Comparison of ENCODE assay signal across 17 cellular contexts in the genomic region with DNA sequence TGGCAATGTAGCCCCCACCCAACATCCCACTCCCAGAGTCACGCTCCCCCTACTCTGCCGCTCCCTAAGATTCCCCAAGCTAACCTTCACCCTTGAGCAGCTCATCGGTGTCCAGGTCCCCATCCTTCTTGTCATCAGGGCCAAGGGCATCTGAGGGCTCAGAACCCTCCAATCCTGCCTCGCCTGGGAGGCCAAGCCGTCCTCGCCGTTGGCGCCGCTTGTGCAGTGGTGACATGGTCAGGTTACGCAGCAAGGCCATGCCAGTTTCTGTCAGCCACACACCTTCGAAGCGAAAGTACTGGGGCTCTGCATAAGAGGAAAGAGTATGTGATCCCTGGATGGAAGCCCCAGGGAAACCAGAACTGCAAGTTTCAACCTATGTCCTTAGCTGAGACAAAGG. TPM values are rescaled to one million over a fixed set of nuclear protein-coding genes. Genes with fewer than 3 reads are reported as not detected.
DNase-seq lines count a peak whose midpoint lies in the region; ATAC-seq and TF ChIP-seq lines count a peak whose summit lies in the region.
"Had no signal": no experiment of that assay in that cellular context is flagged by ENCODE, and none has a peak within 500 bp of the region (broad histone marks: within the 10 kb centered on the region; RNA-seq: fewer than 3 reads in every experiment).

No MANE protein-coding gene starts in this region.

- H3K27me3 ChIP-seq in RWPE2 (ENCODE audit: insufficient read depth, poor library complexity, severe bottlenecking) (no peaks in the 10 kb centered on the region), osteoblast (ENCODE audit: insufficient read depth, low read length) (no peaks in the 10 kb centered on the region)

- DNase-seq in activated T-cell treated with anti-CD3 and anti-CD28 coated beads, Interleukin-2, amount 50 U/mL, for 72 hours, result no peak
- DNase-seq in activated T-cell treated with anti-CD3 and anti-CD28 coated beads, Interleukin-2, amount 50 U/mL, for 48 hours, result no peak
- DNase-seq in RWPE2 (ENCODE audit: low spot score), result peak; percentile 36
- peak; percentile 48 for DNase-seq in osteoblast (ENCODE audit: insufficient read length, low spot score, missing footprints)
- DNase-seq in activated CD4-positive, alpha-beta T cell treated with anti-CD3 and anti-CD28 coated beads for 48 hours, result no peak
- DNase-seq: DMS79 treated with DMSO at 0.1 percent for 48 hours; NCI-H1092 treated with DMSO at 0.1 percent for 48 hours; NCI-H1694; NCI-H69; NK-92 treated with Interleukin-12 subunit alpha and Interleukin-12 subunit beta, amount 100 ng/mL, for 24 hours; OCI-M1; RPMI8226 had no signal

- peak overlapping the region; percentile 19 for H3K27ac Mint-ChIP-seq in activated T-cell treated with anti-CD3 and anti-CD28 coated beads, Interleukin-2, amount 50 U/mL, for 72 hours

- H3K36me3 ChIP-seq in RWPE2 (ENCODE audit: low read depth), result peaks cover 96% of the 10 kb centered on the region
- H3K36me3 ChIP-seq in osteoblast (ENCODE audit: insufficient read depth, low read length), result peaks cover 89% of the 10 kb centered on the region

- H4K20me1 ChIP-seq in osteoblast (ENCODE audit: insufficient read depth, low read length), result peaks cover 44% of the 10 kb centered on the region

- TF ChIP-seq CTCF in RWPE2 (IDR thresholded peaks at IDR 0.05; ENCODE audit: poor library complexity, severe bottlenecking) (no peak), osteoblast (IDR thresholded peaks at IDR 0.05; ENCODE audit: extremely low read depth, low read depth, low read length) (no peak)

- H3K4me3 ChIP-seq in RWPE2 (ENCODE audit: severe bottlenecking) (no peak overlapping the region), osteoblast (ENCODE audit: insufficient read depth, low read length) (no peak overlapping the region)
- H3K4me3 ChIP-seq: A549 had no signal

- no peak overlapping the region for H3K4me3 Mint-ChIP-seq in activated T-cell treated with anti-CD3 and anti-CD28 coated beads, Interleukin-2, amount 50 U/mL, for 72 hours
- H3K4me3 Mint-ChIP-seq: CD14-positive monocyte had no signal

- H3K4me2 ChIP-seq in osteoblast (ENCODE audit: insufficient read depth, low read length), result no peak overlapping the region
- H3K4me2 ChIP-seq: A549, KMS-11 had no signal

- H3K9me3 ChIP-seq in RWPE2 (ENCODE audit: severe bottlenecking), result no peaks in the 10 kb centered on the region
- no peaks in the 10 kb centered on the region for H3K9me3 ChIP-seq in osteoblast (ENCODE audit: low read depth, low read length)
- H3K9me3 ChIP-seq: A549 had no signal

- H3K79me2 ChIP-seq in osteoblast (ENCODE audit: insufficient read depth, low read length), result peaks cover 22% of the 10 kb centered on the region

- H3K36me3 Mint-ChIP-seq in activated T-cell treated with anti-CD3 and anti-CD28 coated beads, Interleukin-2, amount 50 U/mL, for 72 hours (ENCODE audit: insufficient read depth in 2 of 2), result peaks cover 18 to 19% of the 10 kb centered on the region in 2 donors

- H3K4me1 Mint-ChIP-seq in activated T-cell treated with anti-CD3 and anti-CD28 coated beads, Interleukin-2, amount 50 U/mL, for 72 hours (ENCODE audit: low read depth), result no peaks in the 10 kb centered on the region
- H3K4me1 Mint-ChIP-seq: CD14-positive monocyte had no signal

- ATAC-seq in activated T-cell treated with anti-CD3 and anti-CD28 coated beads, Interleukin-2, amount 50 U/mL, for 72 hours (replicated peaks in 1 of 2), result no peak
- no peak for ATAC-seq in RWPE2 (ENCODE audit: low read depth)
- no peak for ATAC-seq in HG03521 (IDR thresholded peaks at IDR 0.05; ENCODE audit: unreplicated experiment)

- H3K27ac ChIP-seq in RWPE2 (ENCODE audit: poor library complexity, severe bottlenecking), result no peak overlapping the region
- H3K27ac ChIP-seq in osteoblast (ENCODE audit: low read depth, low read length), result no peak overlapping the region
- H3K27ac ChIP-seq: A549, KMS-11 had no signal

- H3K27me3 Mint-ChIP-seq in activated T-cell treated with anti-CD3 and anti-CD28 coated beads, Interleukin-2, amount 50 U/mL, for 72 hours (ENCODE audit: low read depth), result no peaks in the 10 kb centered on the region

- H2AFZ ChIP-seq in osteoblast (ENCODE audit: low read length), result no peak overlapping the region

- H3K9me3 Mint-ChIP-seq in activated T-cell treated with anti-CD3 and anti-CD28 coated beads, Interleukin-2, amount 50 U/mL, for 72 hours, result no peaks in the 10 kb centered on the region
- H3K9me3 Mint-ChIP-seq: CD14-positive monocyte had no signal

- H3K4me1 ChIP-seq in RWPE2 (ENCODE audit: insufficient read depth, poor library complexity, severe bottlenecking) (no peaks in the 10 kb centered on the region), osteoblast (ENCODE audit: insufficient read depth, low read length) (peaks cover 5% of the 10 kb centered on the region)

RNA-seq across cellular contexts. Expression of gene KMT2D, which starts 15.9 kb away (rescaled TPM):
- 10 to 100 TPM; 68.6 to 84.2 TPM for total RNA-seq in activated T-cell treated with anti-CD3 and anti-CD28 coated beads, Interleukin-2, amount 50 U/mL, for 72 hours
- 24.6 and 28.6 TPM in 2 replicates for total RNA-seq in osteoblast

RNA-seq across cellular contexts. Expression of gene RHEBL1, which starts 25.1 kb away (rescaled TPM):
- 10 to 100 TPM; 20.6 to 28.3 TPM for total RNA-seq in activated T-cell treated with anti-CD3 and anti-CD28 coated beads, Interleukin-2, amount 50 U/mL, for 72 hours
- total RNA-seq in osteoblast, result 0.72 and 0.88 TPM in 2 replicates

RNA-seq across cellular contexts. Expression of gene PRKAG1, which starts 26.1 kb away (rescaled TPM):
- 10 to 100 TPM; 66.1 to 79.3 TPM for total RNA-seq in activated T-cell treated with anti-CD3 and anti-CD28 coated beads, Interleukin-2, amount 50 U/mL, for 72 hours
- 81.3 and 89.0 TPM in 2 replicates for total RNA-seq in osteoblast

RNA-seq across cellular contexts. Expression of gene DDN, which starts 45.5 kb away (rescaled TPM):
- total RNA-seq in activated T-cell treated with anti-CD3 and anti-CD28 coated beads, Interleukin-2, amount 50 U/mL, for 72 hours, result under 1 TPM; 0.25 to 0.38 TPM
- under 0.01 and 0.29 TPM in 2 replicates for total RNA-seq in osteoblast

RNA-seq across cellular contexts. Expression of gene DHH, which starts 49.9 kb away (rescaled TPM):
- total RNA-seq in activated T-cell treated with anti-CD3 and anti-CD28 coated beads, Interleukin-2, amount 50 U/mL, for 72 hours, result under 1 TPM; 0.12 to 0.41 TPM
- total RNA-seq in osteoblast, result under 0.01 TPM in 1 of 2 replicates, not detected in the other
- total RNA-seq: MCF 10A had no signal

Comparison
In these comparisons a context has a peak if more than half of its experiments do, and no peak if none do; other contexts are left out.
1. DNase-seq: peak in RWPE2 (single experiment) and osteoblast (single experiment); none in activated T-cell treated with anti-CD3 and anti-CD28 coated beads, Interleukin-2, amount 50 U/mL, for 72 hours (0 of 2), activated T-cell treated with anti-CD3 and anti-CD28 coated beads, Interleukin-2, amount 50 U/mL, for 48 hours (0 of 2) and activated CD4-positive, alpha-beta T cell treated with anti-CD3 and anti-CD28 coated beads for 48 hours (single experiment).
2. RNA of gene RHEBL1, which starts 25.1 kb away (total RNA-seq): 20.6 to 28.3 TPM in activated T-cell treated with anti-CD3 and anti-CD28 coated beads, Interleukin-2, amount 50 U/mL, for 72 hours; 0.72 to 0.88 TPM in osteoblast; every median in the first group is over 10 times any median in the second.